ENCODE assay signal across 26 cellular contexts in genomic region chrX:148134578-148134977, GRCh38.
"Had no signal": no experiment of that assay in that cellular context is flagged by ENCODE, and none has a peak within 500 bp of the region (broad histone marks: within the 10 kb centered on the region; RNA-seq: fewer than 3 reads in every experiment).

No MANE protein-coding gene starts in this region.

- DNase-seq: activated CD4-positive, alpha-beta memory T cell treated with anti-CD3 and anti-CD28 coated beads for 36 hours; activated CD4-positive, alpha-beta T cell treated with anti-CD3 and anti-CD28 coated beads, Interleukin-2, amount 10 ng/mL, durations not matched to agents 7 days and 5 days; activated CD4-positive, CD25-positive, alpha-beta regulatory T cell; activated CD8-positive, alpha-beta memory T cell treated with anti-CD3 and anti-CD28 coated beads for 24 hours; activated effector memory CD4-positive, alpha-beta T cell treated with anti-CD3 and anti-CD28 coated beads, Interleukin-2, amount 50 U/mL, for 16 hours; activated naive CD4-positive, alpha-beta T cell treated with Interleukin-2 at 50 U/mL for 16 hours; activated T-cell treated with anti-CD3 and anti-CD28 coated beads, Interleukin-2, amount 50 U/mL, for 4 hours; amygdala; cortex of kidney; KG1; MM.1S; NCI-H1048; NCI-H1417 treated with DMSO at 0.1 percent for 48 hours; NCI-H1694; NCI-H2029; NCI-H2107; NCI-H2171 treated with DMSO at 0.1 percent for 48 hours; NCI-H345; NCI-H510A; NCI-H774; NK-92 treated with Interleukin-12 subunit alpha and Interleukin-12 subunit beta, amount 100 ng/mL, for 24 hours; PC-3; SHP77 treated with DMSO at 0.1 percent for 48 hours; T-helper 17 cell; T-helper 9 cell had no signal

- ATAC-seq: activated T-cell treated with anti-CD3 and anti-CD28 coated beads, Interleukin-2, amount 50 U/mL, for 4 hours; PC-3; T-helper 17 cell had no signal

- H3K27ac ChIP-seq: VCaP had no signal
